Comparison of ENCODE assay signal across 18 cellular contexts in genomic region chr16:55735120-55735781, GRCh38.
"Had no signal": no experiment of that assay in that cellular context is flagged by ENCODE, and none has a peak within 500 bp of the region (broad histone marks: within the 10 kb centered on the region; RNA-seq: fewer than 3 reads in every experiment).

No MANE protein-coding gene starts in this region.

- H3K27ac ChIP-seq: body of pancreas, coronary artery, esophagus muscularis mucosa, ovary, stomach, testis, upper lobe of right lung had no signal

- ATAC-seq: activated CD8-positive, alpha-beta T cell treated with anti-CD3 and anti-CD28 coated beads, Interleukin-2, amount 10 ng/mL, durations not matched to agents 7 days and 5 days; body of pancreas; upper lobe of right lung; WTC11 had no signal

- H3K27me3 ChIP-seq: body of pancreas, ovary, testis, upper lobe of right lung had no signal

- DNase-seq: activated CD4-positive, alpha-beta T cell treated with anti-CD3 and anti-CD28 coated beads for 48 hours; activated CD8-positive, alpha-beta memory T cell treated with anti-CD3 and anti-CD28 coated beads, Interleukin-2, amount 50 U/mL, for 48 hours; activated CD8-positive, alpha-beta T cell treated with anti-CD3 and anti-CD28 coated beads, Interleukin-2, amount 10 ng/mL, durations not matched to agents 7 days and 5 days; activated gamma-delta T cell treated with Interleukin-2 at 50 U/mL for 16 hours; amniotic stem cell; body of pancreas; hypothalamus; kidney glomerular epithelial cell; nephron progenitor cell; ovary; stimulated activated CD4-positive, alpha-beta T cell treated with anti-CD3 and anti-CD28 coated beads, Interleukin-2, amount 100 ng/mL, for 24 hours; stomach; T-helper 2 cell; testis; upper lobe of right lung had no signal

- H3K36me3 ChIP-seq: esophagus muscularis mucosa, ovary, stomach, upper lobe of right lung had no signal

- H3K9me3 ChIP-seq: body of pancreas, esophagus muscularis mucosa, ovary, stomach, testis, upper lobe of right lung had no signal

- H3K4me3 ChIP-seq: body of pancreas, coronary artery, esophagus muscularis mucosa, ovary, stomach, testis, upper lobe of right lung had no signal

- H3K4me1 ChIP-seq: body of pancreas, esophagus muscularis mucosa, stomach, testis, upper lobe of right lung had no signal
